ENCODE assay signal across 29 cellular contexts in genomic region chr1:19197849-19198248, GRCh38.
"Had no signal": no experiment of that assay in that cellular context is flagged by ENCODE, and none has a peak within 500 bp of the region (broad histone marks: within the 10 kb centered on the region; RNA-seq: fewer than 3 reads in every experiment).

No MANE protein-coding gene starts in this region.

- H3K27ac ChIP-seq: ascending aorta, breast epithelium, esophagus muscularis mucosa, foreskin keratinocyte, gastrocnemius medialis, WERI-Rb-1 had no signal

- H3K4me3 ChIP-seq: ascending aorta, breast epithelium, esophagus muscularis mucosa, gastrocnemius medialis, heart right ventricle had no signal

- H3K9me3 ChIP-seq: ascending aorta, breast epithelium, esophagus muscularis mucosa, gastrocnemius medialis, heart right ventricle had no signal

- FAIRE-seq: colon, endometrium had no signal

- DNase-seq: activated B cell treated with CpG ODN at 0.5 μM for 24 hours; activated CD4-positive, alpha-beta T cell treated with anti-CD3 and anti-CD28 coated beads for 48 hours; activated CD4-positive, alpha-beta T cell treated with anti-CD3 and anti-CD28 coated beads, Interleukin-2, amount 50 U/mL, for 1 hour; activated CD4-positive, alpha-beta T cell treated with anti-CD3 and anti-CD28 coated beads, Interleukin-2, amount 50 U/mL, for 48 hours; activated CD8-positive, alpha-beta memory T cell treated with anti-CD3 and anti-CD28 coated beads for 24 hours; activated CD8-positive, alpha-beta T cell treated with anti-CD3 and anti-CD28 coated beads for 36 hours; activated effector memory CD4-positive, alpha-beta T cell treated with Interleukin-2 at 50 U/mL for 16 hours; activated gamma-delta T cell treated with Interleukin-2 at 50 U/mL for 16 hours; activated naive CD4-positive, alpha-beta T cell treated with anti-CD3 and anti-CD28 coated beads, Interleukin-2, amount 50 U/mL, for 16 hours; activated naive CD4-positive, alpha-beta T cell treated with Interleukin-2 at 50 U/mL for 16 hours; activated T-cell treated with anti-CD3 and anti-CD28 coated beads, Interleukin-2, amount 50 U/mL, for 4 hours; caudate nucleus; cortex of kidney; effector CD8-positive, alpha-beta T cell; foreskin keratinocyte; gastrocnemius medialis; glutamatergic neuron; heart right ventricle; T-helper 1 cell; T-helper 17 cell; T1000; WERI-Rb-1 had no signal

- H3K4me1 ChIP-seq: breast epithelium, foreskin keratinocyte had no signal

- H3K27me3 ChIP-seq: ascending aorta, breast epithelium, esophagus muscularis mucosa, foreskin keratinocyte, gastrocnemius medialis, heart right ventricle had no signal

- ATAC-seq: activated CD4-positive, CD25-positive, alpha-beta regulatory T cell treated with anti-CD3 and anti-CD28 coated beads, Interleukin-2, amount 50 U/mL, for 24 hours; activated CD8-positive, alpha-beta T cell treated with anti-CD3 and anti-CD28 coated beads for 36 hours; activated T-cell treated with anti-CD3 and anti-CD28 coated beads, Interleukin-2, amount 50 U/mL, for 4 hours; activated T-helper 17 cell treated with anti-CD3 and anti-CD28 coated beads, Interleukin-2, amount 50 U/mL, for 72 hours; foreskin keratinocyte; gastrocnemius medialis; T-helper 17 cell had no signal
